ENCODE assay signal across 29 cellular contexts in genomic region chr19:31470952-31471351, GRCh38.
"Had no signal": no experiment of that assay in that cellular context is flagged by ENCODE, and none has a peak within 500 bp of the region (broad histone marks: within the 10 kb centered on the region; RNA-seq: fewer than 3 reads in every experiment).

No MANE protein-coding gene starts in this region.

- H3K79me2 ChIP-seq: parathyroid adenoma had no signal

- H3K27ac ChIP-seq: neural progenitor cell, ovary, parathyroid adenoma, psoas muscle, right lobe of liver, sigmoid colon, suprapubic skin, testis, tibial artery, transverse colon, upper lobe of left lung had no signal

- H3K27me3 ChIP-seq: neural progenitor cell, ovary, right lobe of liver, sigmoid colon, suprapubic skin, testis, tibial artery, transverse colon, upper lobe of left lung had no signal

- H3K4me3 Mint-ChIP-seq: naive thymus-derived CD4-positive, alpha-beta T cell; nephron; neural progenitor cell; stimulated activated memory B cell treated with anti-CD40 and anti-IgM and Interleukin-4, amounts not matched to agents 10 μg/mL and 1 μg/mL and 100 μg/mL, for 72 hours; stimulated activated naive CD8-positive, alpha-beta T cell treated with anti-CD3 and anti-CD28 coated beads, Interleukin-15, amount 100 ng/mL, for 72 hours had no signal

- H3K9me3 ChIP-seq: ovary, psoas muscle, right lobe of liver, sigmoid colon, suprapubic skin, testis, tibial artery, transverse colon, upper lobe of left lung had no signal

- H3K4me3 ChIP-seq: neural progenitor cell, ovary, psoas muscle, right lobe of liver, sigmoid colon, suprapubic skin, testis, tibial artery, transverse colon, upper lobe of left lung had no signal

- ATAC-seq: naive thymus-derived CD4-positive, alpha-beta T cell; psoas muscle; right cardiac atrium; right lobe of liver; stimulated activated memory B cell treated with anti-CD40 and anti-IgM and Interleukin-4, amounts not matched to agents 10 μg/mL and 1 μg/mL and 100 μg/mL, for 72 hours; stimulated activated naive CD8-positive, alpha-beta T cell treated with anti-CD3 and anti-CD28 coated beads, Interleukin-15, amount 100 ng/mL, for 72 hours; stimulated activated naive CD8-positive, alpha-beta T cell treated with anti-CD3 and anti-CD28 coated beads, Interleukin-15, Interleukin-2, amounts not matched to agents 100 U/mL and 50 U/mL, for 24 hours had no signal

- H3K9me3 Mint-ChIP-seq: natural killer cell, nephron, neural progenitor cell had no signal

- H3K4me2 ChIP-seq: neural progenitor cell had no signal

- H3K4me1 Mint-ChIP-seq: naive thymus-derived CD4-positive, alpha-beta T cell; nephron; neural progenitor cell; stimulated activated memory B cell treated with anti-CD40 and anti-IgM and Interleukin-4, amounts not matched to agents 10 μg/mL and 1 μg/mL and 100 μg/mL, for 72 hours; stimulated activated naive CD8-positive, alpha-beta T cell treated with anti-CD3 and anti-CD28 coated beads, Interleukin-15, amount 100 ng/mL, for 72 hours had no signal

- H3K27ac Mint-ChIP-seq: naive thymus-derived CD4-positive, alpha-beta T cell; natural killer cell; nephron; neural progenitor cell; progenitor cell of endocrine pancreas; stimulated activated memory B cell treated with anti-CD40 and anti-IgM and Interleukin-4, amounts not matched to agents 10 μg/mL and 1 μg/mL and 100 μg/mL, for 72 hours; stimulated activated naive CD8-positive, alpha-beta T cell treated with anti-CD3 and anti-CD28 coated beads, Interleukin-15, amount 100 ng/mL, for 72 hours had no signal

- H3K36me3 Mint-ChIP-seq: naive thymus-derived CD4-positive, alpha-beta T cell; natural killer cell; neural progenitor cell; stimulated activated memory B cell treated with anti-CD40 and anti-IgM and Interleukin-4, amounts not matched to agents 10 μg/mL and 1 μg/mL and 100 μg/mL, for 72 hours had no signal

- DNase-seq: naive thymus-derived CD4-positive, alpha-beta T cell; natural killer cell; occipital lobe; ovary; posterior cingulate gyrus; psoas muscle; right cardiac atrium; right lobe of liver; sigmoid colon; small intestine; stimulated activated CD4-positive, alpha-beta T cell treated with anti-CD3 and anti-CD28 coated beads, Interleukin-15, amount 100 ng/mL, for 24 hours; stimulated activated CD4-positive, alpha-beta T cell treated with anti-CD3 and anti-CD28 coated beads, Interleukin-2, amount 100 ng/mL, for 24 hours; stimulated activated CD4-positive, alpha-beta T cell treated with anti-CD3 and anti-CD28 coated beads, Interleukin-2, amount 100 ng/mL, for 48 hours; stimulated activated CD4-positive, alpha-beta T cell treated with anti-CD3 and anti-CD28 coated beads, Interleukin-4, amount 100 ng/mL, for 24 hours; stimulated activated naive CD4-positive, alpha-beta T cell; stimulated activated naive CD8-positive, alpha-beta T cell treated with anti-CD3 and anti-CD28 coated beads, Interleukin-15, amount 100 ng/mL, for 72 hours; stimulated activated naive CD8-positive, alpha-beta T cell treated with anti-CD3 and anti-CD28 coated beads, Interleukin-15, Interleukin-2, amounts not matched to agents 100 U/mL and 50 U/mL, for 24 hours; substantia nigra; testis; tibial artery; transverse colon; upper lobe of left lung had no signal

- FAIRE-seq: small intestine, urothelium cell line had no signal

- H3K4me1 ChIP-seq: neural progenitor cell, parathyroid adenoma, psoas muscle, right lobe of liver, sigmoid colon, suprapubic skin, testis, tibial artery, transverse colon, upper lobe of left lung had no signal

- H3K9ac ChIP-seq: neural progenitor cell, parathyroid adenoma had no signal

- H2AFZ ChIP-seq: neural progenitor cell, parathyroid adenoma had no signal

- H3K36me3 ChIP-seq: neural progenitor cell, ovary, right lobe of liver, sigmoid colon, suprapubic skin, tibial artery, transverse colon, upper lobe of left lung had no signal
